In the genomic region with DNA sequence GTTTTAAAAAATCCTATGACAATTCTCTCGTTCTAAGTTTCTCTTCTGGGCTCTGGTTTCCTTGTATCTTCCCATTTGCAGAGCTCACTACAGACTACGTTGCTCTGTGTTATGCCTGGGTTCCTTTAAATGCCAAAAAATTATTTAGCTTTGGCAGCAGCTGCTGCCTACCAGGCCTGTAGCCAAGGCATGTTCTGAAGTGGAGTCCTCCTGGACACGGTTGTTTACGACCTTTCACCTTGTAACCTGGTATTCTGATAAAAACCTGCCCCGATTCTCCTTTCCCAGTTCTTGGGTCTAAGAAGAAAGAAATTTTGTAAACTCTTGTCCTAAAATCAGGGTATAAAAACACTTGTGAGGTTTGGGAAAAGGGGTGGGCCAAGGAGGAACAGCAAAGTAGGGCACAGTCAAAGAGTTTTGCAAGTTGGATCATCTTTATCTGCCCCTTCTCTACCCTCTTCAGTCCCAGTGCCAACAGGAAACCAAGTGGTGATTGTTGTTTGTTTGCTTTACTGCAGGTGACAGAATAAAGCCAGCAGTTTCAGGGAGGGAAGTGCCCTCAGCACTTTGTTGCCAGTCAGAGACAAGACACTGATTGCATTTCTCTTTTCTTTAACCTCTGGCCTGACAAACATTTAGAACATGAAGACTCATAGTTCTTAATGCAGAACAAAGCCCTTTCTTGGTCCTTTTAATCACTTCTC, we compare ENCODE assay signal across 1 cellular context.
TF ChIP-seq lines count a peak whose summit lies in the region.

No MANE protein-coding gene starts in this region.

TF ChIP-seq in H1, 55 proteins besides CTCF, POLR2A, EP300 and RAD21:
- TF ChIP-seq GABPA (IDR thresholded peaks at IDR 0.05; ENCODE audit: borderline replicate concordance, insufficient read depth, low read length) (no peak), SIN3A (conservative IDR thresholded peaks at IDR 0.05 in 1 of 2, IDR thresholded peaks at IDR 0.05 in 1 of 2; ENCODE audit: low read depth in 1 of 2, low read length in 2 of 2) (no peak), TAF7 (optimal IDR thresholded peaks at IDR 0.05; ENCODE audit: borderline replicate concordance, low read depth, low read length) (no peak), RBBP5 (IDR thresholded peaks at IDR 0.05; ENCODE audit: borderline replicate concordance, low read depth, low read length) (no peak), ZNF274 (IDR thresholded peaks at IDR 0.05; ENCODE audit: borderline replicate concordance, extremely low read depth, low read length) (no peak), POU5F1 (IDR thresholded peaks at IDR 0.05; ENCODE audit: low read depth, low read length) (no peak), CBX5 (IDR thresholded peaks at IDR 0.05; ENCODE audit: low read depth, low read length) (no peak), BRCA1 (IDR thresholded peaks at IDR 0.05; ENCODE audit: low read depth, low read length) (no peak), KDM1A (IDR thresholded peaks at IDR 0.05; ENCODE audit: borderline replicate concordance, low read length) (no peak), TBP (IDR thresholded peaks at IDR 0.05; ENCODE audit: low read depth, low read length) (no peak), ATF3 (IDR thresholded peaks at IDR 0.05; ENCODE audit: insufficient read depth, low read depth, low read length) (no peak), SRF (IDR thresholded peaks at IDR 0.05; ENCODE audit: low read depth, low read length) (no peak), EZH2 (IDR thresholded peaks at IDR 0.05; ENCODE audit: low read depth, low read length, severe bottlenecking) (no peak), ASH2L (IDR thresholded peaks at IDR 0.05; ENCODE audit: low read length) (no peak), TCF12 (IDR thresholded peaks at IDR 0.05; ENCODE audit: low read depth, low read length) (no peak), JUND (IDR thresholded peaks at IDR 0.05; ENCODE audit: low read length) (no peak), HDAC6 (IDR thresholded peaks at IDR 0.05; ENCODE audit: low read depth, low read length) (no peak), BCL11A (IDR thresholded peaks at IDR 0.05; ENCODE audit: low read depth in 2 of 2, low read length in 2 of 2) (no peak), ATF2 (IDR thresholded peaks at IDR 0.05; ENCODE audit: low read length) (no peak)
- TF ChIP-seq, protein P1, sequence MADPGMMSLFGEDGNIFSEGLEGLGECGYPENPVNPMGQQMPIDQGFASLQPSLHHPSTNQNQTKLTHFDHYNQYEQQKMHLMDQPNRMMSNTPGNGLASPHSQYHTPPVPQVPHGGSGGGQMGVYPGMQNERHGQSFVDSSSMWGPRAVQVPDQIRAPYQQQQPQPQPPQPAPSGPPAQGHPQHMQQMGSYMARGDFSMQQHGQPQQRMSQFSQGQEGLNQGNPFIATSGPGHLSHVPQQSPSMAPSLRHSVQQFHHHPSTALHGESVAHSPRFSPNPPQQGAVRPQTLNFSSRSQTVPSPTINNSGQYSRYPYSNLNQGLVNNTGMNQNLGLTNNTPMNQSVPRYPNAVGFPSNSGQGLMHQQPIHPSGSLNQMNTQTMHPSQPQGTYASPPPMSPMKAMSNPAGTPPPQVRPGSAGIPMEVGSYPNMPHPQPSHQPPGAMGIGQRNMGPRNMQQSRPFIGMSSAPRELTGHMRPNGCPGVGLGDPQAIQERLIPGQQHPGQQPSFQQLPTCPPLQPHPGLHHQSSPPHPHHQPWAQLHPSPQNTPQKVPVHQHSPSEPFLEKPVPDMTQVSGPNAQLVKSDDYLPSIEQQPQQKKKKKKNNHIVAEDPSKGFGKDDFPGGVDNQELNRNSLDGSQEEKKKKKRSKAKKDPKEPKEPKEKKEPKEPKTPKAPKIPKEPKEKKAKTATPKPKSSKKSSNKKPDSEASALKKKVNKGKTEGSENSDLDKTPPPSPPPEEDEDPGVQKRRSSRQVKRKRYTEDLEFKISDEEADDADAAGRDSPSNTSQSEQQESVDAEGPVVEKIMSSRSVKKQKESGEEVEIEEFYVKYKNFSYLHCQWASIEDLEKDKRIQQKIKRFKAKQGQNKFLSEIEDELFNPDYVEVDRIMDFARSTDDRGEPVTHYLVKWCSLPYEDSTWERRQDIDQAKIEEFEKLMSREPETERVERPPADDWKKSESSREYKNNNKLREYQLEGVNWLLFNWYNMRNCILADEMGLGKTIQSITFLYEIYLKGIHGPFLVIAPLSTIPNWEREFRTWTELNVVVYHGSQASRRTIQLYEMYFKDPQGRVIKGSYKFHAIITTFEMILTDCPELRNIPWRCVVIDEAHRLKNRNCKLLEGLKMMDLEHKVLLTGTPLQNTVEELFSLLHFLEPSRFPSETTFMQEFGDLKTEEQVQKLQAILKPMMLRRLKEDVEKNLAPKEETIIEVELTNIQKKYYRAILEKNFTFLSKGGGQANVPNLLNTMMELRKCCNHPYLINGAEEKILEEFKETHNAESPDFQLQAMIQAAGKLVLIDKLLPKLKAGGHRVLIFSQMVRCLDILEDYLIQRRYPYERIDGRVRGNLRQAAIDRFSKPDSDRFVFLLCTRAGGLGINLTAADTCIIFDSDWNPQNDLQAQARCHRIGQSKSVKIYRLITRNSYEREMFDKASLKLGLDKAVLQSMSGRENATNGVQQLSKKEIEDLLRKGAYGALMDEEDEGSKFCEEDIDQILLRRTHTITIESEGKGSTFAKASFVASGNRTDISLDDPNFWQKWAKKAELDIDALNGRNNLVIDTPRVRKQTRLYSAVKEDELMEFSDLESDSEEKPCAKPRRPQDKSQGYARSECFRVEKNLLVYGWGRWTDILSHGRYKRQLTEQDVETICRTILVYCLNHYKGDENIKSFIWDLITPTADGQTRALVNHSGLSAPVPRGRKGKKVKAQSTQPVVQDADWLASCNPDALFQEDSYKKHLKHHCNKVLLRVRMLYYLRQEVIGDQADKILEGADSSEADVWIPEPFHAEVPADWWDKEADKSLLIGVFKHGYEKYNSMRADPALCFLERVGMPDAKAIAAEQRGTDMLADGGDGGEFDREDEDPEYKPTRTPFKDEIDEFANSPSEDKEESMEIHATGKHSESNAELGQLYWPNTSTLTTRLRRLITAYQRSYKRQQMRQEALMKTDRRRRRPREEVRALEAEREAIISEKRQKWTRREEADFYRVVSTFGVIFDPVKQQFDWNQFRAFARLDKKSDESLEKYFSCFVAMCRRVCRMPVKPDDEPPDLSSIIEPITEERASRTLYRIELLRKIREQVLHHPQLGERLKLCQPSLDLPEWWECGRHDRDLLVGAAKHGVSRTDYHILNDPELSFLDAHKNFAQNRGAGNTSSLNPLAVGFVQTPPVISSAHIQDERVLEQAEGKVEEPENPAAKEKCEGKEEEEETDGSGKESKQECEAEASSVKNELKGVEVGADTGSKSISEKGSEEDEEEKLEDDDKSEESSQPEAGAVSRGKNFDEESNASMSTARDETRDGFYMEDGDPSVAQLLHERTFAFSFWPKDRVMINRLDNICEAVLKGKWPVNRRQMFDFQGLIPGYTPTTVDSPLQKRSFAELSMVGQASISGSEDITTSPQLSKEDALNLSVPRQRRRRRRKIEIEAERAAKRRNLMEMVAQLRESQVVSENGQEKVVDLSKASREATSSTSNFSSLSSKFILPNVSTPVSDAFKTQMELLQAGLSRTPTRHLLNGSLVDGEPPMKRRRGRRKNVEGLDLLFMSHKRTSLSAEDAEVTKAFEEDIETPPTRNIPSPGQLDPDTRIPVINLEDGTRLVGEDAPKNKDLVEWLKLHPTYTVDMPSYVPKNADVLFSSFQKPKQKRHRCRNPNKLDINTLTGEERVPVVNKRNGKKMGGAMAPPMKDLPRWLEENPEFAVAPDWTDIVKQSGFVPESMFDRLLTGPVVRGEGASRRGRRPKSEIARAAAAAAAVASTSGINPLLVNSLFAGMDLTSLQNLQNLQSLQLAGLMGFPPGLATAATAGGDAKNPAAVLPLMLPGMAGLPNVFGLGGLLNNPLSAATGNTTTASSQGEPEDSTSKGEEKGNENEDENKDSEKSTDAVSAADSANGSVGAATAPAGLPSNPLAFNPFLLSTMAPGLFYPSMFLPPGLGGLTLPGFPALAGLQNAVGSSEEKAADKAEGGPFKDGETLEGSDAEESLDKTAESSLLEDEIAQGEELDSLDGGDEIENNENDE (IDR thresholded peaks at IDR 0.05; ENCODE audit: insufficient replicate concordance, low read length), result no peak
